In the genomic region with DNA sequence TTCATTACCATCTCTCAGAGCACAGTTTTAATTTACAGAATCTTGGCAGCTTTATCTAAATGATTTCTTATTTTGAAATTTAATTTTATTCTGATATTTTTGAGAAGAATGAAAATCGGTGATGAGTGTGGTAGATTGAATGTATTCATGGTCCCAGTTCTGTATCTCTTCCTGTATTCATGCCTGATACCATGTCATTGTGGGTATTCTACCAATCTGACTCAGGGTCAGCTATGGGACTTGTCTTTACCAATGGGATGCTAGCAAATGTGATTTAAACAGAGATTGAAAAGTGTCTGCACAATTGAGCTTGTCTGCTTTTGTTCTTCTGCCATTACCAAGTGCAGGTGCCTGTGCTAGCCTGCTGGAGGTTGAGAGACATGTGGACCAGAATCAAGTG, we compare ENCODE assay signal across 11 cellular contexts.
"Had no signal": no experiment of that assay in that cellular context is flagged by ENCODE, and none has a peak within 500 bp of the region (broad histone marks: within the 10 kb centered on the region; RNA-seq: fewer than 3 reads in every experiment).

No MANE protein-coding gene starts in this region.

- H3K27ac ChIP-seq: body of pancreas, lower lobe of right lung, neutrophil had no signal

- H3K4me3 ChIP-seq: body of pancreas, lower lobe of right lung had no signal

- DNase-seq: activated CD4-positive, CD25-positive, alpha-beta regulatory T cell; activated effector memory CD4-positive, alpha-beta T cell treated with Interleukin-2 at 50 U/mL for 16 hours; activated T-cell treated with anti-CD3 and anti-CD28 coated beads, Interleukin-2, amount 50 U/mL, for 1 hour; amniotic stem cell; dermis blood vessel endothelial cell; retina; T-helper 17 cell had no signal

- H3K4me1 ChIP-seq: body of pancreas had no signal

- ATAC-seq: body of pancreas, T-helper 17 cell had no signal

- H3K9me3 ChIP-seq: body of pancreas, lower lobe of right lung, neutrophil had no signal

- H3K27me3 ChIP-seq: body of pancreas, neutrophil had no signal

- H3K4me1 Mint-ChIP-seq: T-helper 17 cell had no signal

- H3K27ac Mint-ChIP-seq: activated naive CD4-positive, alpha-beta T cell treated with anti-CD3 and anti-CD28 coated beads, Interleukin-2, amount 50 U/mL, for 72 hours; T-helper 17 cell had no signal

- H3K9me3 Mint-ChIP-seq: activated naive CD4-positive, alpha-beta T cell treated with anti-CD3 and anti-CD28 coated beads, Interleukin-2, amount 50 U/mL, for 72 hours had no signal

- H3K36me3 ChIP-seq: lower lobe of right lung, neutrophil had no signal

- H3K36me3 Mint-ChIP-seq: activated naive CD4-positive, alpha-beta T cell treated with anti-CD3 and anti-CD28 coated beads, Interleukin-2, amount 50 U/mL, for 72 hours had no signal

- H3K4me3 Mint-ChIP-seq: T-helper 17 cell had no signal
